In genomic region chrX:3638280-3638873, GRCh38 we compare ENCODE assay signal across 8 cellular contexts.
DNase-seq lines count a peak whose midpoint lies in the region; ATAC-seq and TF ChIP-seq lines count a peak whose summit lies in the region.

No MANE protein-coding gene starts in this region.

- H3K4me1 Mint-ChIP-seq in brain, result peaks cover 10% of the 10 kb centered on the region
- peaks cover 17% of the 10 kb centered on the region for H3K4me1 Mint-ChIP-seq in stimulated activated effector memory CD8-positive, alpha-beta T cell treated with anti-CD3 and anti-CD28 coated beads, Interleukin-12 subunit alpha, Interleukin-12 subunit beta, amount 100 ng/mL, for 72 hours

- ATAC-seq in HG03175 (IDR thresholded peaks at IDR 0.05; ENCODE audit: unreplicated experiment), result peak; percentile 53
- ATAC-seq in stimulated activated effector memory CD8-positive, alpha-beta T cell treated with anti-CD3 and anti-CD28 coated beads, Interleukin-12 subunit alpha, Interleukin-12 subunit beta, amount 100 ng/mL, for 72 hours, result no peak

- H3K36me3 Mint-ChIP-seq in brain, result peaks cover 52% of the 10 kb centered on the region
- H3K36me3 Mint-ChIP-seq in stimulated activated effector memory CD8-positive, alpha-beta T cell treated with anti-CD3 and anti-CD28 coated beads, Interleukin-12 subunit alpha, Interleukin-12 subunit beta, amount 100 ng/mL, for 72 hours, result peaks cover 67% of the 10 kb centered on the region

- H3K27me3 Mint-ChIP-seq in brain, result peaks cover 4% of the 10 kb centered on the region

- H3K27ac Mint-ChIP-seq in brain, result no peak overlapping the region
- peak overlapping the region; percentile 45 for H3K27ac Mint-ChIP-seq in stimulated activated effector memory CD8-positive, alpha-beta T cell treated with anti-CD3 and anti-CD28 coated beads, Interleukin-12 subunit alpha, Interleukin-12 subunit beta, amount 100 ng/mL, for 72 hours

- H3K27me3 ChIP-seq in kidney epithelial cell (ENCODE audit: control insufficient read depth, insufficient read depth, low read length), result no peaks in the 10 kb centered on the region

- peak; percentile 48 for DNase-seq in 8988T
- DNase-seq in GM10248 (ENCODE audit: extremely low spot score), result peak; percentile 62
- peak; percentile 20 for DNase-seq in RWPE1 (ENCODE audit: low spot score)
- no peak for DNase-seq in kidney epithelial cell (ENCODE audit: low read depth)
- no peak for DNase-seq in stimulated activated effector memory CD8-positive, alpha-beta T cell treated with anti-CD3 and anti-CD28 coated beads, Interleukin-12 subunit alpha, Interleukin-12 subunit beta, amount 100 ng/mL, for 72 hours (ENCODE audit: low spot score in 2 of 2)
- no peak for DNase-seq in DMS79 (lab: John Stamatoyannopoulos, UW)

- CTCF ChIA-PET in GM10248 (lab: Yijun Ruan, JAX), result interaction anchor here (1.4 kb wide), 1 partner anchor 14 kb away, joined by 3 read pairs; no protein-coding TSS in a partner anchor
- CTCF ChIA-PET in RWPE1 (lab: Yijun Ruan, JAX), result no interaction called here

- no peak overlapping the region for H3K27ac ChIP-seq in RWPE1

- no peak overlapping the region for H3K4me3 ChIP-seq in kidney epithelial cell (ENCODE audit: low read depth, low read length)

- H3K36me3 ChIP-seq in kidney epithelial cell (ENCODE audit: control insufficient read depth, insufficient read depth, low read length), result no peaks in the 10 kb centered on the region

- peaks cover 0 to under 1% (median 0%) of the 10 kb centered on the region in 5 experiments for H3K9me3 Mint-ChIP-seq in brain
- no peaks in the 10 kb centered on the region for H3K9me3 Mint-ChIP-seq in stimulated activated effector memory CD8-positive, alpha-beta T cell treated with anti-CD3 and anti-CD28 coated beads, Interleukin-12 subunit alpha, Interleukin-12 subunit beta, amount 100 ng/mL, for 72 hours

- peak; percentile 36 for TF ChIP-seq CTCF in GM10248 (IDR thresholded peaks at IDR 0.05; ENCODE audit: control extremely low read depth, extremely low read depth, low read depth, missing control alignments)
- TF ChIP-seq CTCF in RWPE1 (conservative IDR thresholded peaks at IDR 0.05; ENCODE audit: low read depth), result peak; percentile 42
- peak; percentile 86 to 87 for TF ChIP-seq CTCF in brain (conservative IDR thresholded peaks at IDR 0.05)
- peak; percentile 70 for TF ChIP-seq CTCF in kidney epithelial cell (IDR thresholded peaks at IDR 0.05; ENCODE audit: insufficient read depth, low read length, poor library complexity, severe bottlenecking)

- POLR2A ChIA-PET in GM10248 (lab: Yijun Ruan, JAX), result no interaction called here
- POLR2A ChIA-PET in RWPE1 (lab: Yijun Ruan, JAX; ENCODE audit: low non-redundant PET), result no interaction called here

- H3K4me3 Mint-ChIP-seq in brain, result no peak overlapping the region
- H3K4me3 Mint-ChIP-seq in stimulated activated effector memory CD8-positive, alpha-beta T cell treated with anti-CD3 and anti-CD28 coated beads, Interleukin-12 subunit alpha, Interleukin-12 subunit beta, amount 100 ng/mL, for 72 hours, result no peak overlapping the region

Comparison
In these comparisons a context has a peak if more than half of its experiments do, and no peak if none do; other contexts are left out.
1. DNase-seq: peak in 8988T (single experiment), GM10248 (single experiment) and RWPE1 (single experiment); none in kidney epithelial cell (single experiment), stimulated activated effector memory CD8-positive, alpha-beta T cell treated with anti-CD3 and anti-CD28 coated beads, Interleukin-12 subunit alpha, Interleukin-12 subunit beta, amount 100 ng/mL, for 72 hours (0 of 2) and DMS79 (single experiment).
2. CTCF ChIP-seq: peak in every context shown above with its lines; median percentile 86 in brain; 70 in kidney epithelial cell; 42 in RWPE1; 36 in GM10248.